ENCODE assay signal across 20 cellular contexts in genomic region chr16:28261916-28262315, GRCh38. TPM values are rescaled to one million over a fixed set of nuclear protein-coding genes. Genes with fewer than 3 reads are reported as not detected.
DNase-seq lines count a peak whose midpoint lies in the region; ATAC-seq and TF ChIP-seq lines count a peak whose summit lies in the region.
"Had no signal": no experiment of that assay in that cellular context is flagged by ENCODE, and none has a peak within 500 bp of the region (broad histone marks: within the 10 kb centered on the region; RNA-seq: fewer than 3 reads in every experiment).

No MANE protein-coding gene starts in this region.

- peak overlapping the region in 1 of 2 donors; percentile 48 for H3K27ac ChIP-seq in right atrium auricular region
- no peak overlapping the region for H3K27ac ChIP-seq in right cardiac atrium (ENCODE audit: low read length)
- no peak overlapping the region for H3K27ac ChIP-seq in aorta (ENCODE audit: low read depth in 1 of 2, low read length in 2 of 2)
- no peak overlapping the region for H3K27ac ChIP-seq in sigmoid colon
- H3K27ac ChIP-seq: esophagus squamous epithelium, parathyroid adenoma, Peyer's patch, SK-N-MC, VCaP had no signal

- H3K9me3 ChIP-seq in right atrium auricular region (no peaks in the 10 kb centered on the region), right cardiac atrium (ENCODE audit: control insufficient read depth, low read length) (no peaks in the 10 kb centered on the region), aorta (ENCODE audit: control insufficient read depth, low read length) (no peaks in the 10 kb centered on the region), sigmoid colon (no peaks in the 10 kb centered on the region)
- H3K9me3 ChIP-seq: esophagus squamous epithelium, Peyer's patch had no signal

- intact Hi-C loops in Right ventricle myocardium inferior (cut with DNase I) (no loop called here), right cardiac atrium (cut with DNase I) (no loop called here), aorta (cut with DNase I) (no loop called here), sigmoid colon (cut with DNase I) (no loop called here)

- no peak for TF ChIP-seq POLR2A in sigmoid colon (IDR thresholded peaks at IDR 0.05)

- DNase-seq in Right ventricle myocardium inferior (ENCODE audit: missing footprints), result peak; percentile 68
- DNase-seq in right atrium auricular region (ENCODE audit: low spot score), result no peak
- peak; percentile 57 for DNase-seq in SW480 (ENCODE audit: low spot score)
- peak in 1 of 3 donors; percentile 69 for DNase-seq in right cardiac atrium
- no peak for DNase-seq in aorta
- no peak for DNase-seq in superior temporal gyrus (ENCODE audit: extremely low spot score)
- no peak for DNase-seq in sigmoid colon
- no peak for DNase-seq in AG08396 (ENCODE audit: low spot score)
- DNase-seq: activated CD8-positive, alpha-beta memory T cell treated with anti-CD3 and anti-CD28 coated beads, Interleukin-2, amount 50 U/mL, for 48 hours; activated naive CD8-positive, alpha-beta T cell treated with anti-CD3 and anti-CD28 coated beads, Interleukin-2, amount 10 ng/mL, durations not matched to agents 7 days and 5 days; esophagus squamous epithelium; H7; NCI-H1417 treated with DMSO at 0.1 percent for 48 hours; NCI-H2171; Peyer's patch; T-helper 2 cell had no signal

- TF ChIP-seq CTCF in right atrium auricular region (IDR thresholded peaks at IDR 0.05) (no peak), sigmoid colon (IDR thresholded peaks at IDR 0.05) (no peak)

- H3K27me3 ChIP-seq in right atrium auricular region (no peaks in the 10 kb centered on the region), right cardiac atrium (ENCODE audit: control insufficient read depth, insufficient read depth) (no peaks in the 10 kb centered on the region), aorta (ENCODE audit: control insufficient read depth in 1 of 2, insufficient read depth in 2 of 2, low read length in 1 of 2) (no peaks in the 10 kb centered on the region), sigmoid colon (peaks cover 0 to 22% (median 9%) of the 10 kb centered on the region in 3 donors)

- no peak for TF ChIP-seq EP300 in sigmoid colon (IDR thresholded peaks at IDR 0.05)

- H3K4me3 ChIP-seq in right atrium auricular region (no peak overlapping the region), right cardiac atrium (ENCODE audit: low read length) (no peak overlapping the region), aorta (ENCODE audit: low read length in 2 of 2) (no peak overlapping the region), sigmoid colon (no peak overlapping the region)
- H3K4me3 ChIP-seq: esophagus squamous epithelium, Peyer's patch, SK-N-MC had no signal

- ATAC-seq in Right ventricle myocardium inferior, result peak; percentile 84
- ATAC-seq in right cardiac atrium, result peak; percentile 27 to 51
- no peak for ATAC-seq in aorta (ENCODE audit: low FRiP score)
- ATAC-seq: sciatic nerve had no signal

- H3K4me1 ChIP-seq in right atrium auricular region, result peaks cover 0 to 15% of the 10 kb centered on the region in 2 donors
- no peaks in the 10 kb centered on the region for H3K4me1 ChIP-seq in right cardiac atrium (ENCODE audit: control insufficient read depth, insufficient read depth, low read length)
- no peaks in the 10 kb centered on the region for H3K4me1 ChIP-seq in aorta (ENCODE audit: control insufficient read depth in 1 of 2, insufficient read depth in 2 of 2, low read length in 2 of 2)
- H3K4me1 ChIP-seq in sigmoid colon, result peaks cover 0 to 13% (median 13%) of the 10 kb centered on the region in 4 donors
- H3K4me1 ChIP-seq: Peyer's patch had no signal

- H3K36me3 ChIP-seq in right atrium auricular region, result no peaks in the 10 kb centered on the region
- H3K36me3 ChIP-seq in aorta (ENCODE audit: control insufficient read depth in 1 of 2, insufficient read depth in 2 of 2, low read length in 1 of 2), result no peaks in the 10 kb centered on the region
- no peaks in the 10 kb centered on the region for H3K36me3 ChIP-seq in sigmoid colon
- H3K36me3 ChIP-seq: esophagus squamous epithelium, Peyer's patch had no signal

- WGBS in right cardiac atrium, result 39% methylated on average over 4 of the region's 4 CpGs
- WGBS in aorta, 2 donors, result 79 to 83% methylated on average over 4 of the region's 4 CpGs
- 46 to 58% methylated on average over 4 of the region's 4 CpGs for WGBS in sigmoid colon, 2 donors

RNA-seq across cellular contexts. Expression of gene SBK1, which starts 30.4 kb away (rescaled TPM):
- total RNA-seq in Right ventricle myocardium inferior, result 1.4 TPM
- total RNA-seq in right atrium auricular region, result under 1 TPM; 0.47 to 0.52 TPM
- total RNA-seq in right cardiac atrium, result 1 to 10 TPM in 2 of 4 donors, under 1 TPM in 2; 0.19 to 1.3 (median 0.99) TPM
- 1.2 TPM for polyA plus RNA-seq in right cardiac atrium
- under 1 TPM; 0.16 to 0.33 TPM for total RNA-seq in aorta
- polyA plus RNA-seq in aorta, result under 1 TPM in 1 of 2 donors, not detected in 1; 0.03 TPM
- under 1 TPM in 3 of 4 donors, not detected in 1; 0.14 to 0.36 (median 0.33) TPM for total RNA-seq in sigmoid colon
- polyA plus RNA-seq in sigmoid colon, result 1 to 10 TPM in 1 of 3 donors, under 1 TPM in 1, not detected in 1; under 0.01 to 1.3 TPM

RNA-seq across cellular contexts. Expression of gene XPO6, which starts 50.2 kb away (rescaled TPM):
- total RNA-seq in Right ventricle myocardium inferior (30.4 TPM), right atrium auricular region (10 to 100 TPM; 17.9 to 29.8 TPM), right cardiac atrium (10 to 100 TPM; 30.2 to 36.4 (median 33.6) TPM), aorta (100 to 1,000 TPM in 1 of 2 donors, 10 to 100 TPM in 1; 88.6 to 103 TPM), sigmoid colon (10 to 100 TPM; 48.9 to 85.5 (median 57.0) TPM)
- polyA plus RNA-seq in right cardiac atrium (19.9 TPM), aorta (10 to 100 TPM; 28.0 to 85.1 TPM), sigmoid colon (100 to 1,000 TPM in 1 of 3 donors, 10 to 100 TPM in 2; 40.2 to 101 (median 41.2) TPM)

Comparison
In these comparisons a context has a peak if more than half of its experiments do, and no peak if none do; other contexts are left out.
1. DNase-seq: peak in Right ventricle myocardium inferior (single experiment) and SW480 (single experiment); none in right atrium auricular region (single experiment), aorta (0 of 2), superior temporal gyrus (single experiment), sigmoid colon (single experiment) and AG08396 (single experiment).